Comparison of ENCODE assay signal across 1 cellular context in the genomic region with DNA sequence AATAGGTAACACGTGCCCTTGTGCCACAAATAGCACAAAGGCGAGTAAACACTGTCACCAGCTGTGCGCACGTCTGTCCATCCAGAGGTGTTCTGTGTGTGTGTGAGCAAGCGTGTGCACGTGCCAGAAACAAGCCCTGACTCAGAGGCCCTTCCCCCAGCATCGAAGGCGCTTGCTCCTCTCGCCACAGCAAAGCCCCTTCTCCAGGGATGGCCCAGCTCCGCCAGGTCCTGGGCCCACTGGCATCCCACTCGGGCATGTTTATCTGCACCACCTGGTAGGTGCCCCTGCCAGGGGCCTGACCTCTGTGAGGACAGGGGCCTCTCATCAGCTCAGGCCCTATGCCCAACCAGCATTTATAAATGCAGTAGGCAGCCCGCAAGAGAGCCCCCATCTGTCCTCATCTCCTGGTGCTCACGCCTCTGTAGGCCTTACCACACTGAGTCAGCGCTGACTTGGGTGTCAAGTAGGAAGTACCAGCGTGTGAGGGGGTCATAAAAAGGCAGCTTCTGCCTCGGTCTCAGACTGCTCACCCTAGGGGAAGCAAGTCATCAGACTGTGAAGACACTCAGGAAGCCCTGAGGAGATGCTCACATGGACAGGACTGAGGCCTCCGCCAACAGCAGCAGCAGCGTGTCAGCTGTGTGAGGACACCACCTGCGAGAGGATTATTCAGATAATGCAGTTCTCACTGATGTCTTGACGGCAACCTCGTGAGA.
TF ChIP-seq lines count a peak whose summit lies in the region.

No MANE protein-coding gene starts in this region.

TF ChIP-seq in HepG2, 621 proteins besides CTCF, POLR2A, EP300 and RAD21 (continued from another document):
- TF ChIP-seq UBTF (CRISPR knock-in tag; IDR thresholded peaks at IDR 0.05) (peak; percentile 18; the same call in 1 of the 2 replicates), JUN (CRISPR knock-in tag; IDR thresholded peaks at IDR 0.05) (0 out of 2 replicates have a peak, but pooled peaks have one; percentile 3), MAZ (IDR thresholded peaks at IDR 0.05; ENCODE audit: borderline replicate concordance, low read depth, low read length) (no peak), MAZ (CRISPR knock-in tag; IDR thresholded peaks at IDR 0.05; ENCODE audit: low read depth) (0 out of 2 replicates have a peak, but pooled peaks have one; percentile 24), ZNF616 (CRISPR knock-in tag; IDR thresholded peaks at IDR 0.05; ENCODE audit: low read depth) (no peak), PHF20 (CRISPR knock-in tag; IDR thresholded peaks at IDR 0.05) (peak; percentile 11; the same call in 1 of the 2 replicates)
- TF ChIP-seq, protein P1, sequence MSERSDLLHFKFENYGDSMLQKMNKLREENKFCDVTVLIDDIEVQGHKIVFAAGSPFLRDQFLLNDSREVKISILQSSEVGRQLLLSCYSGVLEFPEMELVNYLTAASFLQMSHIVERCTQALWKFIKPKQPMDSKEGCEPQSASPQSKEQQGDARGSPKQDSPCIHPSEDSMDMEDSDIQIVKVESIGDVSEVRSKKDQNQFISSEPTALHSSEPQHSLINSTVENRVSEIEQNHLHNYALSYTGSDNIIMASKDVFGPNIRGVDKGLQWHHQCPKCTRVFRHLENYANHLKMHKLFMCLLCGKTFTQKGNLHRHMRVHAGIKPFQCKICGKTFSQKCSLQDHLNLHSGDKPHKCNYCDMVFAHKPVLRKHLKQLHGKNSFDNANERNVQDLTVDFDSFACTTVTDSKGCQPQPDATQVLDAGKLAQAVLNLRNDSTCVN (CRISPR knock-in tag; IDR thresholded peaks at IDR 0.05; ENCODE audit: borderline replicate concordance), result peak; percentile 9; the same call in 1 of the 2 replicates
TF ChIP-seq in HepG2: peak in this region for 67.
